Comparison of ENCODE assay signal across 9 cellular contexts in genomic region chr3:58164916-58165821, GRCh38.
DNase-seq lines count a peak whose midpoint lies in the region; ATAC-seq lines count a peak whose summit lies in the region.
"Had no signal": no experiment of that assay in that cellular context is flagged by ENCODE, and none has a peak within 500 bp of the region (broad histone marks: within the 10 kb centered on the region; RNA-seq: fewer than 3 reads in every experiment).

No MANE protein-coding gene starts in this region.

- H3K27me3 ChIP-seq in layer of hippocampus (ENCODE audit: control insufficient read depth, insufficient read depth, low read length): no peaks in the 10 kb centered on the region
- H3K27me3 ChIP-seq in stomach smooth muscle (ENCODE audit: control insufficient read depth in 1 of 2, insufficient read depth in 2 of 2, low read length in 2 of 2): no peaks in the 10 kb centered on the region

- H3K9ac ChIP-seq in stomach smooth muscle (ENCODE audit: low read length in 2 of 2): peak overlapping the region in 1 of 2 donors; percentile 42

- peak overlapping the region; percentile 13 for H3K27ac ChIP-seq in layer of hippocampus (ENCODE audit: low read depth, low read length)
- H3K27ac ChIP-seq in stomach smooth muscle (ENCODE audit: low read length): peak overlapping the region; percentile 76

- H3K9me3 ChIP-seq in stomach smooth muscle (ENCODE audit: control insufficient read depth in 2 of 2, low read length in 2 of 2): no peaks in the 10 kb centered on the region

- peaks cover 44% of the 10 kb centered on the region for H3K4me1 ChIP-seq in stomach smooth muscle (ENCODE audit: control insufficient read depth, insufficient read depth, low read length)

- peak overlapping the region in 1 of 2 donors; percentile 52 for H3K4me3 ChIP-seq in stomach smooth muscle (ENCODE audit: low read length in 2 of 2)

- peaks cover 9 to 44% of the 10 kb centered on the region in 2 donors for H3K36me3 ChIP-seq in stomach smooth muscle (ENCODE audit: control insufficient read depth in 2 of 2, insufficient read depth in 2 of 2, low read length in 2 of 2)

- ATAC-seq in GM21390 (IDR thresholded peaks at IDR 0.05; ENCODE audit: unreplicated experiment): no peak

- peak; percentile 49 for DNase-seq in NCI-H1092 (lab: John Stamatoyannopoulos, UW)
- peak; percentile 85 for DNase-seq in astrocyte of the hippocampus (ENCODE audit: low read depth, low spot score)
- DNase-seq in KG1 (lab: John Stamatoyannopoulos, UW): no peak
- no peak for DNase-seq in activated CD4-positive, alpha-beta T cell treated with anti-CD3 and anti-CD28 coated beads for 4 hours
- DNase-seq: amniotic stem cell, KBM-7 had no signal

Comparison
In these comparisons a context has a peak if more than half of its experiments do, and no peak if none do; other contexts are left out.
1. DNase-seq: peak in NCI-H1092 (single experiment) and astrocyte of the hippocampus (single experiment); none in KG1 (single experiment) and activated CD4-positive, alpha-beta T cell treated with anti-CD3 and anti-CD28 coated beads for 4 hours (0 of 2).